ENCODE assay signal across 3 cellular contexts in the genomic region with DNA sequence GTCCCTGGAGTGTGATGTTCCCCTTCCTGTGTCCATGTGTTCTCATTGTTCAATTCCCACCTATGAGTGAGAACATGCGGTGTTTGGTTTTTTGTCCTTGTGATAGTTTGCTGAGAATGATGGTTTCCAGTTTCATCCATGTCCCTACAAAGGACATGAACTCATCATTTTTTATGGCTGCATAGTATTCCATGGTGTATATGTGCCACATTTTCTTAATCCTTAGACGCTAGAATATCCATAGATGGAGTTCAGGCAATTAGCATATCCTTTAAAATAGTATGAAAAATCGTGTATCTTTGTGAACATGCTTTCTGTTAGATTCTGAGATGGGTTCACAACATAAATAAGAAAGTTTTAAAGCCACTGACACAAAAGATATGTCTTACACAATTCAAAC.
DNase-seq lines count a peak whose midpoint lies in the region; ATAC-seq, FAIRE-seq and TF ChIP-seq lines count a peak whose summit lies in the region.
"Not testable (repeated sequence)": the region's sequence is repeated elsewhere in the genome, so short reads cannot be mapped to it uniquely, and the experiment has no call there.

No MANE protein-coding gene starts in this region.

- CTCF ChIA-PET in HEK293 (lab: Yijun Ruan, JAX); K562 (lab: Yijun Ruan, JAX; ENCODE audit: low intra/inter-chr PET ratio): not testable (repeated sequence)

- not testable (repeated sequence) for H3K79me2 ChIP-seq in K562 (ENCODE audit: control insufficient read depth, insufficient read depth, low read length)

- FAIRE-seq in K562 (lab: Jason Lieb, UNC): not testable (repeated sequence)

- POLR2A ChIA-PET in HEK293 (lab: Yijun Ruan, JAX); K562 (lab: Yijun Ruan, JAX): not testable (repeated sequence)

- H3K4me2 ChIP-seq in K562 (ENCODE audit: insufficient read depth, low read length): not testable (repeated sequence)

- ATAC-seq in K562: not testable (repeated sequence)

- not testable (repeated sequence) for H3K9me3 ChIP-seq in HEK293 (ENCODE audit: control insufficient read depth, insufficient read depth, low read depth, low read length); K562 (replicated peaks; ENCODE audit: control insufficient read depth, insufficient read depth, low read depth, low read length)

- H3K27me3 ChIP-seq in HL-60 (ENCODE audit: insufficient read depth, poor library complexity, severe bottlenecking); K562 (ENCODE audit: control insufficient read depth in 2 of 2, insufficient read depth in 2 of 2, low read length in 2 of 2): not testable (repeated sequence)

- H3K4me3 ChIP-seq in HEK293 (ENCODE audit: low read depth, low read length); HL-60 (replicated peaks; ENCODE audit: insufficient read depth, low read length); K562: not testable (repeated sequence)

- in situ Hi-C loops in K562 (cut with MboI): not testable (repeated sequence)

- TF ChIP-seq RAD21 in K562 (CRISPR knock-in tag; conservative IDR thresholded peaks at IDR 0.05 in 1 of 2, IDR thresholded peaks at IDR 0.05 in 1 of 2): not testable (repeated sequence)

- TF ChIP-seq EP300 in K562 (IDR thresholded peaks at IDR 0.05; ENCODE audit: low read length): not testable (repeated sequence)

- H3K27ac ChIP-seq in HEK293 (ENCODE audit: extremely low read depth, low read depth, low read length); K562 (ENCODE audit: extremely low read depth, low read depth, low read length): not testable (repeated sequence)
- H3K27ac ChIP-seq in HL-60 (replicated peaks): peak overlapping the region; percentile 93

- WGBS in K562 (ENCODE audit: insufficient coverage, low coverage, missing lambda C conversion rate): 0% methylated on average over 2 of the region's 3 CpGs

- not testable (repeated sequence) for BruUV-seq in K562 (replicated peaks; lab: Mats Ljungman, UMichigan)

- not testable (repeated sequence) for H4K20me1 ChIP-seq in K562 (replicated peaks; ENCODE audit: control insufficient read depth, insufficient read depth, low read length)

- TF ChIP-seq CTCF in HEK293 (tag by site-specific recombination; IDR thresholded peaks at IDR 0.05); HL-60 (IDR thresholded peaks at IDR 0.05; ENCODE audit: insufficient read depth, low read length); K562 (IDR thresholded peaks at IDR 0.05 in 2 of 3, conservative IDR thresholded peaks at IDR 0.05 in 1 of 3; ENCODE audit: insufficient read depth in 2 of 3, low read depth in 1 of 3, low read length in 3 of 3): not testable (repeated sequence)

- DNase-seq in HL-60 (ENCODE audit: low read depth in 1 of 2, low spot score in 1 of 2); K562 (ENCODE audit: extremely low read depth in 1 of 4, low spot score in 3 of 4): not testable (repeated sequence)

- H3K9me1 ChIP-seq in K562 (ENCODE audit: control insufficient read depth, insufficient read depth, low read length): not testable (repeated sequence)

- H3K36me3 ChIP-seq in HEK293 (ENCODE audit: control insufficient read depth in 2 of 2, insufficient read depth in 1 of 2, low read length in 2 of 2); K562 (ENCODE audit: control insufficient read depth, insufficient read depth, low read length): not testable (repeated sequence)

- not testable (repeated sequence) for H3K4me1 ChIP-seq in HEK293 (ENCODE audit: control insufficient read depth, insufficient read depth, low read length)
- H3K4me1 ChIP-seq in K562 (replicated peaks in 1 of 2; ENCODE audit: control insufficient read depth in 2 of 2, insufficient read depth in 2 of 2, low read length in 2 of 2): peaks cover 0 to 15% of the 10 kb centered on the region in 2 experiments; a peak in 3 of 5 replicates

- H3K9ac ChIP-seq in K562 (ENCODE audit: insufficient read depth in 1 of 2, low read depth in 2 of 2, low read length in 2 of 2): not testable (repeated sequence)

- not testable (repeated sequence) for TF ChIP-seq POLR2A in K562 (conservative IDR thresholded peaks at IDR 0.05)

- intact Hi-C loops in K562 (cut with micrococcal nuclease): not testable (repeated sequence)

- not testable (repeated sequence) for H2AFZ ChIP-seq in K562 (ENCODE audit: low read depth, low read length)

TF ChIP-seq in HEK293, 187 proteins besides CTCF, POLR2A, EP300 and RAD21:
- peak; percentile 86 for TF ChIP-seq ZNF146 (tag by site-specific recombination; IDR thresholded peaks at IDR 0.05)
- TF ChIP-seq, protein P1, sequence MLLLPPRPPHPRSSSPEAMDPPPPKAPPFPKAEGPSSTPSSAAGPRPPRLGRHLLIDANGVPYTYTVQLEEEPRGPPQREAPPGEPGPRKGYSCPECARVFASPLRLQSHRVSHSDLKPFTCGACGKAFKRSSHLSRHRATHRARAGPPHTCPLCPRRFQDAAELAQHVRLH (tag by site-specific recombination; IDR thresholded peaks at IDR 0.05): peak; percentile 58; the same call in 1 of the 2 replicates

TF ChIP-seq in K562, 482 proteins besides CTCF, POLR2A, EP300 and RAD21:
- peak; percentile 16 for TF ChIP-seq ZNF146 (CRISPR knock-in tag; IDR thresholded peaks at IDR 0.05; ENCODE audit: unreplicated experiment)
